27 cellular contexts compared by ENCODE assay signal in the genomic region with DNA sequence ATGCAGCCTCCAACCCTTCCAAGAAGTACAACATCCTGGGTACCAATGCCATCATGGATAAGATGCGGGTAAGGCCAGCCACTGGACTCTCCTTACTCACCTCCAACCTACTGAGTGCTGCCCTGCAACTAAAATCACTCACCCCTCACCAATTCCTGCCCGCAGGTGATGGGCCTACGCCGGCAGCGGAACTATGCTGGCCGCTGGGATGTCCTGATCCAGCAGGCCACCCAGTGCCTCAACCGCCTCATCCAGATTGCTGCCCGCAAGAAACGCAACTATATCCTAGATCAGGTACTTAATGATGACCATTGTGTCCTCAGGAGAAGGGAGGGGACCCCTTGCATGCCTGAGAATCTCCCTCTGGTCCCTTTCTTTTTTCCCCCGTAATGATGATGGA. TPM values are rescaled to one million over a fixed set of nuclear protein-coding genes. Genes with fewer than 3 reads are reported as not detected.
DNase-seq lines count a peak whose midpoint lies in the region; ATAC-seq, FAIRE-seq and TF ChIP-seq lines count a peak whose summit lies in the region.
"Had no signal": no experiment of that assay in that cellular context is flagged by ENCODE, and none has a peak within 500 bp of the region (broad histone marks: within the 10 kb centered on the region; RNA-seq: fewer than 3 reads in every experiment).

No MANE protein-coding gene starts in this region.

- no peaks in the 10 kb centered on the region for H3K9me3 ChIP-seq in GM12878 (replicated peaks; ENCODE audit: control insufficient read depth, insufficient read depth, low read length)
- H3K9me3 ChIP-seq: ascending aorta, BE2C, colonic mucosa, left ventricle myocardium inferior, thoracic aorta, vagina had no signal

- H3K27me3 Mint-ChIP-seq in stimulated activated naive CD8-positive, alpha-beta T cell treated with anti-CD3 and anti-CD28 coated beads, Interleukin-15, Interleukin-2, amounts not matched to agents 100 ng/mL and 50 ng/mL, for 24 hours = no peaks in the 10 kb centered on the region
- no peaks in the 10 kb centered on the region for H3K27me3 Mint-ChIP-seq in osteocyte (ENCODE audit: unreplicated experiment)
- H3K27me3 Mint-ChIP-seq: naive thymus-derived CD8-positive, alpha-beta T cell had no signal

- H3K4me1 ChIP-seq in GM12878 (ENCODE audit: control insufficient read depth, insufficient read depth, low read length) = peaks cover 40% of the 10 kb centered on the region
- H3K4me1 ChIP-seq: BE2C, colonic mucosa had no signal

- CTCF ChIA-PET in GM12878 (lab: Yijun Ruan, JAX) = interaction anchor here (1.4 to 7.5 kb wide), 2 partner anchors 14 to 70 kb away, joined by 4 to 50 read pairs; a partner anchor contains a TSS

- intact Hi-C loops in GM12878 (cut with micrococcal nuclease; ENCODE audit: unreplicated experiment) = no loop called here

- H2AFZ ChIP-seq in GM12878 (ENCODE audit: control insufficient read depth, low read depth, low read length) = no peak overlapping the region

- H3K27me3 ChIP-seq in GM12878 (replicated peaks in 1 of 2; ENCODE audit: control insufficient read depth in 2 of 2, insufficient read depth in 2 of 2, low read length in 1 of 2) = no peaks in the 10 kb centered on the region
- H3K27me3 ChIP-seq: ascending aorta, BE2C, colonic mucosa, vagina had no signal

- DNase-seq in stimulated activated naive CD8-positive, alpha-beta T cell treated with anti-CD3 and anti-CD28 coated beads, Interleukin-15, Interleukin-2, amounts not matched to agents 100 U/mL and 50 U/mL, for 24 hours = no peak
- DNase-seq in GM12878 (ENCODE audit: low read depth, low spot score) = no peak
- no peak for DNase-seq in osteocyte (ENCODE audit: extremely low spot score, unreplicated experiment)
- DNase-seq in A172 (ENCODE audit: low spot score) = no peak
- DNase-seq in NCI-H1092 (lab: John Stamatoyannopoulos, UW) = no peak
- DNase-seq: ACHN; BE2C; colonic mucosa; DMS79; effector CD4-positive, alpha-beta T cell; islet precursor cell; left ventricle myocardium inferior; naive thymus-derived CD8-positive, alpha-beta T cell; NCI-H748 treated with DMSO at 0.1 percent for 48 hours; SHP77 treated with DMSO at 0.1 percent for 48 hours; stimulated activated naive CD4-positive, alpha-beta T cell treated with Interleukin-2 at 50 U/mL for 16 hours; T-helper 9 cell had no signal

- no peak for TF ChIP-seq RAD21 in GM12878 (IDR thresholded peaks at IDR 0.05; ENCODE audit: insufficient read depth, low read depth, low read length)

- in situ Hi-C loops in GM12878 (cut with MboI) = no loop called here

- TF ChIP-seq EP300 in GM12878 (IDR thresholded peaks at IDR 0.05; ENCODE audit: borderline replicate concordance in 1 of 2, control insufficient read depth in 1 of 2, low read depth in 2 of 2, low read length in 2 of 2) = no peak

- SMC1A ChIA-PET in GM12878 (lab: Charles Lee; ENCODE audit: uncharacterized antibody, unreplicated experiment) = no interaction called here

- H3K79me2 ChIP-seq in GM12878 (ENCODE audit: control insufficient read depth, insufficient read depth, low read length) = peaks cover 10% of the 10 kb centered on the region

- no peak overlapping the region for H3K4me3 ChIP-seq in GM12878
- H3K4me3 ChIP-seq: ascending aorta, colonic mucosa, left ventricle myocardium inferior, thoracic aorta, vagina had no signal

- 97% methylated on average over 10 of the region's 10 CpGs for WGBS in GM12878 (ENCODE audit: insufficient coverage, insufficient replicate concordance, low lambda C conversion rate, missing lambda C conversion rate)

- H3K4me3 Mint-ChIP-seq in stimulated activated naive CD8-positive, alpha-beta T cell treated with anti-CD3 and anti-CD28 coated beads, Interleukin-15, Interleukin-2, amounts not matched to agents 100 ng/mL and 50 ng/mL, for 24 hours = no peak overlapping the region
- H3K4me3 Mint-ChIP-seq in osteocyte (ENCODE audit: unreplicated experiment) = no peak overlapping the region
- H3K4me3 Mint-ChIP-seq: mesothelial cell of epicardium had no signal

- no peaks in the 10 kb centered on the region for H4K20me1 ChIP-seq in GM12878 (ENCODE audit: control insufficient read depth, insufficient read depth)

- H3K9me3 Mint-ChIP-seq in stimulated activated naive CD8-positive, alpha-beta T cell treated with anti-CD3 and anti-CD28 coated beads, Interleukin-15, Interleukin-2, amounts not matched to agents 100 ng/mL and 50 ng/mL, for 24 hours = no peaks in the 10 kb centered on the region
- H3K9me3 Mint-ChIP-seq in osteocyte (ENCODE audit: unreplicated experiment) = no peaks in the 10 kb centered on the region
- H3K9me3 Mint-ChIP-seq: mesothelial cell of epicardium; naive thymus-derived CD8-positive, alpha-beta T cell had no signal

- H3K36me3 Mint-ChIP-seq in stimulated activated naive CD8-positive, alpha-beta T cell treated with anti-CD3 and anti-CD28 coated beads, Interleukin-15, Interleukin-2, amounts not matched to agents 100 ng/mL and 50 ng/mL, for 24 hours (ENCODE audit: low read depth) = peaks cover 90% of the 10 kb centered on the region
- H3K36me3 Mint-ChIP-seq in osteocyte (ENCODE audit: unreplicated experiment) = peaks cover 51% of the 10 kb centered on the region

- no peak for FAIRE-seq in GM12878 (lab: Jason Lieb, UNC)
- FAIRE-seq: G401.6 had no signal

- no peak overlapping the region for H3K4me2 ChIP-seq in GM12878 (ENCODE audit: control insufficient read depth, insufficient read depth)

- H3K27ac ChIP-seq in GM12878 (ENCODE audit: control insufficient read depth, insufficient read depth) = no peak overlapping the region
- H3K27ac ChIP-seq: ascending aorta, colonic mucosa, epithelial cell of prostate, left ventricle myocardium inferior, thoracic aorta, vagina had no signal

- peaks cover 53% of the 10 kb centered on the region for H3K4me1 Mint-ChIP-seq in stimulated activated naive CD8-positive, alpha-beta T cell treated with anti-CD3 and anti-CD28 coated beads, Interleukin-15, Interleukin-2, amounts not matched to agents 100 ng/mL and 50 ng/mL, for 24 hours (ENCODE audit: low read depth)
- H3K4me1 Mint-ChIP-seq in osteocyte (ENCODE audit: unreplicated experiment) = peaks cover 28% of the 10 kb centered on the region
- H3K4me1 Mint-ChIP-seq: mesothelial cell of epicardium had no signal

- BruUV-seq in GM12878 (replicated peaks; lab: Mats Ljungman, UMichigan) = no TSS peak

- RAD21 ChIA-PET in GM12878 (lab: Charles Lee; ENCODE audit: unreplicated experiment) = no interaction called here

- no peak overlapping the region for H3K9ac ChIP-seq in GM12878 (ENCODE audit: control insufficient read depth, insufficient read depth, low read length)

- POLR2A ChIA-PET in GM12878 (lab: Charles Lee) = interaction anchor here (0.9 kb wide), 1 partner anchor 130 kb away, joined by 8 read pairs; no protein-coding TSS in a partner anchor

- peak overlapping the region; percentile 23 for H3K27ac Mint-ChIP-seq in stimulated activated naive CD8-positive, alpha-beta T cell treated with anti-CD3 and anti-CD28 coated beads, Interleukin-15, Interleukin-2, amounts not matched to agents 100 ng/mL and 50 ng/mL, for 24 hours
- H3K27ac Mint-ChIP-seq in osteocyte (ENCODE audit: unreplicated experiment) = peak overlapping the region; percentile 58
- H3K27ac Mint-ChIP-seq: mesothelial cell of epicardium had no signal

- H3K36me3 ChIP-seq in GM12878 (ENCODE audit: control insufficient read depth in 2 of 2, insufficient read depth in 2 of 2, low read length in 1 of 2) = peaks cover 51 to 72% of the 10 kb centered on the region in 2 experiments

- TF ChIP-seq POLR2A in GM12878 (IDR thresholded peaks at IDR 0.05; ENCODE audit: low read depth, low read length) = 0 out of 2 replicates have a peak, but pooled peaks have one; percentile 6

- TF ChIP-seq CTCF in GM12878 (IDR thresholded peaks at IDR 0.05 in 2 of 3, conservative IDR thresholded peaks at IDR 0.05 in 1 of 3; ENCODE audit: control insufficient read depth in 2 of 3, extremely low read depth in 1 of 3, insufficient read depth in 1 of 3, low read depth in 3 of 3, low read length in 3 of 3) (no peak), osteocyte (IDR thresholded peaks at IDR 0.05) (no peak)

- ATAC-seq in stimulated activated naive CD8-positive, alpha-beta T cell treated with anti-CD3 and anti-CD28 coated beads, Interleukin-15, Interleukin-2, amounts not matched to agents 100 U/mL and 50 U/mL, for 24 hours = no peak
- no peak for ATAC-seq in GM12878
- no peak for ATAC-seq in HG03520 (IDR thresholded peaks at IDR 0.05; ENCODE audit: unreplicated experiment)
- no peak for ATAC-seq in GM18873 (IDR thresholded peaks at IDR 0.05; ENCODE audit: low FRiP score, unreplicated experiment)
- ATAC-seq: naive thymus-derived CD8-positive, alpha-beta T cell; Panc1 had no signal

RNA-seq across cellular contexts. Expression of a gene that starts 15.6 kb away (rescaled TPM):
- total RNA-seq in GM12878 (2013; cell fraction: nucleolus; rRNA removed) = 17.5 and 19.3 TPM in 2 replicates
- total RNA-seq in GM12878 (2014; rRNA removed) = 14.4 and 18.3 TPM in 2 replicates
- 7.0 and 8.8 TPM in 2 replicates for total RNA-seq in GM12878 (2014; rRNA removed; fragmentation: Illumina TruSeq; extraction: Trizol)
- 32.9 and 34.1 TPM in 2 replicates for total RNA-seq in GM12878 (2021)
- polyA plus RNA-seq in GM12878 (2011; ENCODE audit: low read depth) = 8.9 TPM
- polyA plus RNA-seq in GM12878 (2011; rRNA removed) = 4.3 and 9.2 TPM in 2 replicates
- 11.4 and 12.1 TPM in 2 replicates for polyA plus RNA-seq in GM12878 (2011; cell fraction: cytosol; rRNA removed)
- polyA plus RNA-seq in GM12878 (2011; cell fraction: nucleus; rRNA removed) = 9.0 and 12.7 TPM in 2 replicates
- 17.3 and 22.2 TPM in 2 replicates for polyA plus RNA-seq in GM12878 (2012)
- 11.0 and 19.4 TPM in 2 replicates for polyA plus RNA-seq in GM12878 (2014; fragmentation: Illumina TruSeq; extraction: Trizol)
- 1 to 10 TPM; 1.8 to 2.4 TPM for polyA plus RNA-seq in GM12878 (2014; fragmentation: Nextera tagmentation; extraction: Ambion mirVana)
- polyA plus RNA-seq in GM12878 (2014; rRNA removed) = 24.4 and 28.1 TPM in 2 replicates
- 10 to 100 TPM; 27.3 to 29.5 TPM for polyA plus RNA-seq in GM12878 (2016; fragmentation: Nextera tagmentation; extraction: Ambion mirVana)
- 6.9 and 14.5 TPM in 2 replicates for polyA minus RNA-seq in GM12878 (2011; rRNA and poly(A)+ RNA removed)
- 6.1 and 8.8 TPM in 2 replicates for polyA minus RNA-seq in GM12878 (2011; cell fraction: cytosol; rRNA and poly(A)+ RNA removed)
- polyA minus RNA-seq in GM12878 (2011; cell fraction: nucleus; rRNA and poly(A)+ RNA removed) = 5.0 and 12.9 TPM in 2 replicates
- total RNA-seq in osteocyte = 34.4 and 35.9 TPM in 2 replicates
- total RNA-seq in A172 (2014; rRNA removed; shearing (Covaris generic)) = 8.3 and 8.9 TPM in 2 replicates

RNA-seq across cellular contexts. Expression of a gene that starts 30.2 kb away (rescaled TPM):
- 152 and 164 TPM in 2 replicates for total RNA-seq in GM12878 (2013; cell fraction: nucleolus; rRNA removed)
- 96.3 and 101 TPM in 2 replicates for total RNA-seq in GM12878 (2014; rRNA removed)
- 88.8 and 100 TPM in 2 replicates for total RNA-seq in GM12878 (2014; rRNA removed; fragmentation: Illumina TruSeq; extraction: Trizol)
- 276 TPM in 2 replicates for total RNA-seq in GM12878 (2021)
- polyA plus RNA-seq in GM12878 (2011; ENCODE audit: low read depth) = 52.2 TPM
- 37.7 and 61.7 TPM in 2 replicates for polyA plus RNA-seq in GM12878 (2011; rRNA removed)
- 46.3 and 65.1 TPM in 2 replicates for polyA plus RNA-seq in GM12878 (2011; cell fraction: cytosol; rRNA removed)
- 49.1 and 66.4 TPM in 2 replicates for polyA plus RNA-seq in GM12878 (2011; cell fraction: nucleus; rRNA removed)
- 120 and 147 TPM in 2 replicates for polyA plus RNA-seq in GM12878 (2012)
- polyA plus RNA-seq in GM12878 (2014; fragmentation: Illumina TruSeq; extraction: Trizol) = 149 and 175 TPM in 2 replicates
- polyA plus RNA-seq in GM12878 (2014; fragmentation: Nextera tagmentation; extraction: Ambion mirVana) = 10 to 100 TPM; 11.1 to 26.3 TPM
- polyA plus RNA-seq in GM12878 (2014; rRNA removed) = 132 and 168 TPM in 2 replicates
- 100 to 1,000 TPM; 178 to 185 TPM for polyA plus RNA-seq in GM12878 (2016; fragmentation: Nextera tagmentation; extraction: Ambion mirVana)
- 58.4 and 63.7 TPM in 2 replicates for polyA minus RNA-seq in GM12878 (2011; rRNA and poly(A)+ RNA removed)
- 38.7 and 41.0 TPM in 2 replicates for polyA minus RNA-seq in GM12878 (2011; cell fraction: cytosol; rRNA and poly(A)+ RNA removed)
- 36.3 and 72.3 TPM in 2 replicates for polyA minus RNA-seq in GM12878 (2011; cell fraction: nucleus; rRNA and poly(A)+ RNA removed)
- total RNA-seq in osteocyte = 226 and 237 TPM in 2 replicates
- 168 and 204 TPM in 2 replicates for total RNA-seq in A172 (2014; rRNA removed; shearing (Covaris generic))

RNA-seq across cellular contexts. Expression of a gene that starts 59.3 kb away (rescaled TPM):
- total RNA-seq in GM12878 (2013; cell fraction: nucleolus; rRNA removed) = 51.1 and 51.2 TPM in 2 replicates
- 10.4 and 14.5 TPM in 2 replicates for total RNA-seq in GM12878 (2014; rRNA removed)
- total RNA-seq in GM12878 (2014; rRNA removed; fragmentation: Illumina TruSeq; extraction: Trizol) = 14.2 and 14.4 TPM in 2 replicates
- 117 and 120 TPM in 2 replicates for total RNA-seq in GM12878 (2021)
- polyA plus RNA-seq in GM12878 (2011; ENCODE audit: low read depth) = 36.8 TPM
- 3.6 and 5.9 TPM in 2 replicates for polyA plus RNA-seq in GM12878 (2011; rRNA removed)
- 17.2 and 17.9 TPM in 2 replicates for polyA plus RNA-seq in GM12878 (2011; cell fraction: cytosol; rRNA removed)
- 29.4 and 38.3 TPM in 2 replicates for polyA plus RNA-seq in GM12878 (2011; cell fraction: nucleus; rRNA removed)
- polyA plus RNA-seq in GM12878 (2012) = 75.0 and 80.1 TPM in 2 replicates
- 10.0 and 24.3 TPM in 2 replicates for polyA plus RNA-seq in GM12878 (2014; fragmentation: Illumina TruSeq; extraction: Trizol)
- under 1 TPM; 0.23 to 0.37 TPM for polyA plus RNA-seq in GM12878 (2014; fragmentation: Nextera tagmentation; extraction: Ambion mirVana)
- 33.3 and 48.2 TPM in 2 replicates for polyA plus RNA-seq in GM12878 (2014; rRNA removed)
- 1 to 10 TPM; 7.1 to 7.5 TPM for polyA plus RNA-seq in GM12878 (2016; fragmentation: Nextera tagmentation; extraction: Ambion mirVana)
- 13.9 and 21.5 TPM in 2 replicates for polyA minus RNA-seq in GM12878 (2011; rRNA and poly(A)+ RNA removed)
- polyA minus RNA-seq in GM12878 (2011; cell fraction: cytosol; rRNA and poly(A)+ RNA removed) = 36.7 and 56.1 TPM in 2 replicates
- polyA minus RNA-seq in GM12878 (2011; cell fraction: nucleus; rRNA and poly(A)+ RNA removed) = 11.5 and 21.3 TPM in 2 replicates
- 244 and 255 TPM in 2 replicates for total RNA-seq in osteocyte
- total RNA-seq in A172 (2014; rRNA removed; shearing (Covaris generic)) = 13.6 and 18.3 TPM in 2 replicates
